In genomic region chr5:82641362-82641988, GRCh38 we compare ENCODE assay signal across 8 cellular contexts.
DNase-seq lines count a peak whose midpoint lies in the region; ATAC-seq, FAIRE-seq and TF ChIP-seq lines count a peak whose summit lies in the region.

No MANE protein-coding gene starts in this region.

- FAIRE-seq in frontal cortex (lab: Jason Lieb, UNC), result peak; percentile 98

- H4K20me1 ChIP-seq in osteoblast (ENCODE audit: insufficient read depth, low read length), result no peaks in the 10 kb centered on the region

- intact Hi-C loops in Caco-2 (cut with micrococcal nuclease; ENCODE audit: unreplicated experiment), result loop anchor here (1.0 to 5.0 kb wide), 5 partner anchors 152 to 922 kb away; partner anchors contain the start of genes TMEM167A and XRCC4

- H3K36me3 ChIP-seq in Caco-2 (ENCODE audit: control insufficient read depth, insufficient read depth, low read length), result no peaks in the 10 kb centered on the region
- H3K36me3 ChIP-seq in osteoblast (ENCODE audit: insufficient read depth, low read length), result no peaks in the 10 kb centered on the region

- peak in 1 of 2 experiments; percentile 64 for DNase-seq in Caco-2
- peak; percentile 51 to 88 for DNase-seq in NCI-H446 (lab: John Stamatoyannopoulos, UW)
- peak; percentile 19 for DNase-seq in activated CD4-positive, alpha-beta memory T cell treated with anti-CD3 and anti-CD28 coated beads, Interleukin-2, amount 10 ng/mL, durations not matched to agents 7 days and 5 days
- peak; percentile 56 to 62 for DNase-seq in frontal cortex (ENCODE audit: low spot score in 2 of 2)
- no peak for DNase-seq in osteoblast (ENCODE audit: insufficient read length, low spot score, missing footprints)

- CTCF ChIA-PET in Caco-2 (lab: Charles Lee), result interaction anchor here (0.6 to 1.0 kb wide), 3 partner anchors 124 to 455 kb away, joined by 3 to 4 read pairs (median 3); no protein-coding TSS in a partner anchor
- CTCF ChIA-PET in activated CD4-positive, alpha-beta memory T cell treated with anti-CD3 and anti-CD28 coated beads, Interleukin-2, amount 10 ng/mL, durations not matched to agents 7 days and 5 days (lab: Charles Lee), result interaction anchor here (1.0 to 2.3 kb wide), 5 partner anchors 15 to 789 kb away, joined by 3 to 10 read pairs (median 5); no protein-coding TSS in a partner anchor

- BruUV-seq in Caco-2 (replicated peaks; lab: Mats Ljungman, UMichigan), result no TSS peak

- no peaks in the 10 kb centered on the region for H3K79me2 ChIP-seq in osteoblast (ENCODE audit: insufficient read depth, low read length)

- ATAC-seq in GM19025 (IDR thresholded peaks at IDR 0.05; ENCODE audit: low read depth, unreplicated experiment), result peak; percentile 73
- ATAC-seq in HG03354 (IDR thresholded peaks at IDR 0.05; ENCODE audit: poor library complexity, severe bottlenecking, unreplicated experiment), result peak; percentile 88
- ATAC-seq in HG03108 (IDR thresholded peaks at IDR 0.05; ENCODE audit: unreplicated experiment), result no peak

- H3K27me3 ChIP-seq in Caco-2 (replicated peaks; ENCODE audit: control insufficient read depth, insufficient read depth, low read length) (no peaks in the 10 kb centered on the region), osteoblast (ENCODE audit: insufficient read depth, low read length) (no peaks in the 10 kb centered on the region)

- H3K4me2 ChIP-seq in osteoblast (ENCODE audit: insufficient read depth, low read length), result no peak overlapping the region

- peak; percentile 65 to 68 for TF ChIP-seq CTCF in Caco-2 (IDR thresholded peaks at IDR 0.05; ENCODE audit: insufficient read depth in 1 of 2, low read depth in 1 of 2, low read length in 1 of 2, severe bottlenecking in 1 of 2, unreplicated experiment in 1 of 2)
- peak; percentile 72 for TF ChIP-seq CTCF in osteoblast (IDR thresholded peaks at IDR 0.05; ENCODE audit: extremely low read depth, low read depth, low read length)

- peaks cover under 1% of the 10 kb centered on the region for H3K4me1 ChIP-seq in Caco-2
- H3K4me1 ChIP-seq in osteoblast (ENCODE audit: insufficient read depth, low read length), result peaks cover 4% of the 10 kb centered on the region

- H2AFZ ChIP-seq in osteoblast (ENCODE audit: low read length), result no peak overlapping the region

- H3K4me3 ChIP-seq in Caco-2 (ENCODE audit: low read depth, low read length), result no peak overlapping the region
- no peak overlapping the region for H3K4me3 ChIP-seq in osteoblast (ENCODE audit: insufficient read depth, low read length)

- H3K9me3 ChIP-seq in Caco-2, result no peaks in the 10 kb centered on the region; the same call in 1 of the 2 replicates
- H3K9me3 ChIP-seq in osteoblast (ENCODE audit: low read depth, low read length), result no peaks in the 10 kb centered on the region

- POLR2A ChIA-PET in Caco-2 (lab: Charles Lee), result no interaction called here
- POLR2A ChIA-PET in activated CD4-positive, alpha-beta memory T cell treated with anti-CD3 and anti-CD28 coated beads, Interleukin-2, amount 10 ng/mL, durations not matched to agents 7 days and 5 days (lab: Charles Lee), result no interaction called here

- no peaks in the 10 kb centered on the region for H3K27me3 Mint-ChIP-seq in Caco-2 (ENCODE audit: insufficient read depth, unreplicated experiment)
- H3K27me3 Mint-ChIP-seq in activated CD4-positive, alpha-beta memory T cell treated with anti-CD3 and anti-CD28 coated beads, Interleukin-2, amount 10 ng/mL, durations not matched to agents 7 days and 5 days, result peaks cover 6% of the 10 kb centered on the region

- H3K27ac ChIP-seq in osteoblast (ENCODE audit: low read depth, low read length), result no peak overlapping the region

- H3K9me3 Mint-ChIP-seq in Caco-2 (ENCODE audit: unreplicated experiment), result no peaks in the 10 kb centered on the region
- H3K9me3 Mint-ChIP-seq in activated CD4-positive, alpha-beta memory T cell treated with anti-CD3 and anti-CD28 coated beads, Interleukin-2, amount 10 ng/mL, durations not matched to agents 7 days and 5 days, result no peaks in the 10 kb centered on the region

- no peaks in the 10 kb centered on the region for H3K36me3 Mint-ChIP-seq in Caco-2 (ENCODE audit: insufficient read depth, unreplicated experiment)
- H3K36me3 Mint-ChIP-seq in activated CD4-positive, alpha-beta memory T cell treated with anti-CD3 and anti-CD28 coated beads, Interleukin-2, amount 10 ng/mL, durations not matched to agents 7 days and 5 days (ENCODE audit: low read depth), result no peaks in the 10 kb centered on the region

- H3K4me3 Mint-ChIP-seq in Caco-2 (ENCODE audit: unreplicated experiment), result no peak overlapping the region
- H3K4me3 Mint-ChIP-seq in activated CD4-positive, alpha-beta memory T cell treated with anti-CD3 and anti-CD28 coated beads, Interleukin-2, amount 10 ng/mL, durations not matched to agents 7 days and 5 days, result no peak overlapping the region

- H3K27ac Mint-ChIP-seq in Caco-2 (ENCODE audit: unreplicated experiment), result no peak overlapping the region
- no peak overlapping the region for H3K27ac Mint-ChIP-seq in activated CD4-positive, alpha-beta memory T cell treated with anti-CD3 and anti-CD28 coated beads, Interleukin-2, amount 10 ng/mL, durations not matched to agents 7 days and 5 days

- peaks cover 4% of the 10 kb centered on the region for H3K4me1 Mint-ChIP-seq in Caco-2 (ENCODE audit: low read depth, unreplicated experiment)
- peaks cover 14% of the 10 kb centered on the region for H3K4me1 Mint-ChIP-seq in activated CD4-positive, alpha-beta memory T cell treated with anti-CD3 and anti-CD28 coated beads, Interleukin-2, amount 10 ng/mL, durations not matched to agents 7 days and 5 days
